Comparison of ENCODE assay signal across 18 cellular contexts in genomic region chr5:60463179-60463868, GRCh38.
DNase-seq lines count a peak whose midpoint lies in the region; ATAC-seq lines count a peak whose summit lies in the region.
"Had no signal": no experiment of that assay in that cellular context is flagged by ENCODE, and none has a peak within 500 bp of the region (broad histone marks: within the 10 kb centered on the region; RNA-seq: fewer than 3 reads in every experiment).

No MANE protein-coding gene starts in this region.

- H2BK5ac ChIP-seq in neuronal stem cell (ENCODE audit: low read length), result no peak overlapping the region

- H4K8ac ChIP-seq in neuronal stem cell (ENCODE audit: low read depth, low read length), result no peak overlapping the region

- no peak overlapping the region for H3K4me3 ChIP-seq in neuronal stem cell (ENCODE audit: low read length in 2 of 2)
- H3K4me3 ChIP-seq: BLaER1, body of pancreas, esophagus squamous epithelium, GM23338 had no signal

- ATAC-seq in HG03442 (IDR thresholded peaks at IDR 0.05; ENCODE audit: unreplicated experiment), result no peak
- ATAC-seq: body of pancreas, GM23338, left lobe of liver had no signal

- no peaks in the 10 kb centered on the region for H3K79me1 ChIP-seq in neuronal stem cell (ENCODE audit: low read depth, low read length)

- no peak overlapping the region for H2AK5ac ChIP-seq in neuronal stem cell (ENCODE audit: low read depth, low read length)

- H3K23ac ChIP-seq in neuronal stem cell (ENCODE audit: low read depth, low read length, poor library complexity), result no peak overlapping the region

- H3K9ac ChIP-seq in neuronal stem cell (ENCODE audit: low read depth, low read length, poor library complexity), result no peak overlapping the region
- H3K9ac ChIP-seq: BLaER1 had no signal

- H3K27me3 ChIP-seq in neuronal stem cell (ENCODE audit: control insufficient read depth in 3 of 3, insufficient read depth in 3 of 3, low read depth in 1 of 3, low read length in 3 of 3), result no peaks in the 10 kb centered on the region
- H3K27me3 ChIP-seq: BLaER1, body of pancreas, esophagus squamous epithelium had no signal

- no peak overlapping the region for H2AFZ ChIP-seq in neuronal stem cell (ENCODE audit: low read length)
- H2AFZ ChIP-seq: GM23338 had no signal

- no CpG with 5 or more reads among the region's 5 CpGs for WGBS in neuronal stem cell (ENCODE audit: extremely low coverage in 2 of 2, insufficient read length in 2 of 2, insufficient replicate concordance in 1 of 2), 2 donors

- H3K4me2 ChIP-seq in neuronal stem cell (ENCODE audit: insufficient read depth, low read length, poor library complexity, severe bottlenecking), result no peak overlapping the region
- H3K4me2 ChIP-seq: BLaER1, GM23338 had no signal

- H2BK12ac ChIP-seq in neuronal stem cell (ENCODE audit: low read length), result no peak overlapping the region

- no peak overlapping the region for H2BK120ac ChIP-seq in neuronal stem cell (ENCODE audit: low read depth, low read length)

- no peak overlapping the region for H3K14ac ChIP-seq in neuronal stem cell (ENCODE audit: low read length)

- no peaks in the 10 kb centered on the region for H3K36me3 ChIP-seq in neuronal stem cell (replicated peaks in 1 of 2; ENCODE audit: control insufficient read depth in 2 of 2, insufficient read depth in 2 of 2, low read length in 2 of 2)
- H3K36me3 ChIP-seq: BLaER1, esophagus squamous epithelium had no signal

- H3K4ac ChIP-seq in neuronal stem cell (ENCODE audit: low read length), result no peak overlapping the region

- H3K18ac ChIP-seq in neuronal stem cell (ENCODE audit: low read length), result no peak overlapping the region

- peak; percentile 78 for DNase-seq in H4 (ENCODE audit: low spot score)
- DNase-seq in T1000 (lab: John Stamatoyannopoulos, UW), result peak; percentile 11
- DNase-seq in fibroblast of peridontal ligament (ENCODE audit: extremely low read depth), result peak; percentile 76
- peak; percentile 4 for DNase-seq in renal cortical epithelial cell (ENCODE audit: low read depth)
- DNase-seq in C1 segment of cervical spinal cord (lab: John Stamatoyannopoulos, UW), result no peak
- DNase-seq in neuronal stem cell (ENCODE audit: low spot score), result no peak
- DNase-seq: activated CD4-positive, alpha-beta T cell treated with anti-CD3 and anti-CD28 coated beads for 1 hour; body of pancreas; DMS79 treated with DMSO at 0.1 percent for 48 hours; esophagus squamous epithelium; NCI-H1105; stimulated activated CD4-positive, alpha-beta T cell treated with anti-CD3 and anti-CD28 coated beads, Interleukin-15, amount 100 ng/mL, for 24 hours; T-helper 1 cell had no signal

- H2BK15ac ChIP-seq in neuronal stem cell (ENCODE audit: low read length), result no peak overlapping the region

- no peak overlapping the region for H3K27ac ChIP-seq in neuronal stem cell (replicated peaks; ENCODE audit: low read length)
- H3K27ac ChIP-seq: BLaER1, body of pancreas, esophagus squamous epithelium, RWPE1 had no signal

- no peak overlapping the region for H4K91ac ChIP-seq in neuronal stem cell (ENCODE audit: low read depth, low read length, poor library complexity)

- no peaks in the 10 kb centered on the region for H3K4me1 ChIP-seq in neuronal stem cell (ENCODE audit: control insufficient read depth in 2 of 2, insufficient read depth in 1 of 2, low read depth in 1 of 2, low read length in 2 of 2)
- H3K4me1 ChIP-seq: BLaER1, body of pancreas, esophagus squamous epithelium had no signal

- H3K9me3 ChIP-seq in neuronal stem cell (replicated peaks in 1 of 2; ENCODE audit: control insufficient read depth in 2 of 2, insufficient read depth in 1 of 2, low read depth in 1 of 2, low read length in 2 of 2), result no peaks in the 10 kb centered on the region
- H3K9me3 ChIP-seq: BLaER1, body of pancreas, esophagus squamous epithelium had no signal

Comparison
In these comparisons a context has a peak if more than half of its experiments do, and no peak if none do; other contexts are left out.
1. DNase-seq: peak in H4 (single experiment), T1000 (single experiment), fibroblast of peridontal ligament (single experiment) and renal cortical epithelial cell (single experiment); none in C1 segment of cervical spinal cord (0 of 14) and neuronal stem cell (single experiment).